13 cellular contexts compared by ENCODE assay signal in the genomic region with DNA sequence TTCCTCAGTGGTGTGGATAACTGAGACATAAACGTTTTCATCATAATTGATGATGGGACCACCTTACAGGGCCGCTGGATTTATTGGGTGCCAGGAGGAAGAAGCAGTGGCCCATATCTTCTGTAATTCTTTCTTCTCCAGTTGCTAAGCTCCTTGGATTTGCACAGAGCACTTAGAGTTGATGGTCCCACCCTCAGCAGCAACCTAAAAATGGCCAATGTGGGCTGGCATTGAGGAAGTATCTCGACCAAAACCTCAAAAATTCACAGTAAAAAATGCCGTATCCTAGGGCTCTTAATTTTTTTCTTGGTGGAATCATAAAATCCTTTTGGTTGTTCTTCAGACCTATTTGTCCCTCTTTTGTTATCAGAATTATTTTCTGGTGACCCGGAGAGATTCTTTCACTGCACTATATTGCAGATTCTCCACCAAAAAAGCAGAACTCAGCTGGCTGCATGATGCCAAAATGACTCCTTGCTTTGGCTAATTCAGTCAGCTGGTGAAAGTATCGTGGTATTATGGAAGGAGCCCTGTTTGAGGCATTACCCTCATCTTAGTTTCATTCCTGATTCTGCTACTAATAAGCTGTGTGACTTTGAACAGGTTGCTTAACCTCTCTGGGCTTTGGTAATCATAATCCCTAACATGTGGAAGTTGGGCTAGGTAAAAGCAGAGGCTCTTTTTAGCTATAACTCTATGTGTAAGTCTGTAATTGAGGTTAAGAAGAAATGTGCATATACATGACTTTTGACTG. TPM values are rescaled to one million over a fixed set of nuclear protein-coding genes. Genes with fewer than 3 reads are reported as not detected.
DNase-seq lines count a peak whose midpoint lies in the region; ATAC-seq and TF ChIP-seq lines count a peak whose summit lies in the region.
"Had no signal": no experiment of that assay in that cellular context is flagged by ENCODE, and none has a peak within 500 bp of the region (broad histone marks: within the 10 kb centered on the region; RNA-seq: fewer than 3 reads in every experiment).

No MANE protein-coding gene starts in this region.

- no peaks in the 10 kb centered on the region for H4K20me1 ChIP-seq in GM23338 (replicated peaks; ENCODE audit: insufficient read depth)

- DNase-seq in GM23338 (ENCODE audit: low spot score) (no peak), foreskin melanocyte (peak; percentile 49), islet precursor cell (no peak), amniotic stem cell (lab: John Stamatoyannopoulos, UW) (no peak), kidney tubule cell (ENCODE audit: low spot score) (no peak), SHP77 treated with DMSO at 0.1 percent for 48 hours (lab: John Stamatoyannopoulos, UW) (no peak)
- DNase-seq in stimulated activated naive B cell treated with anti-CD40 and anti-IgM and Interleukin-4, amounts not matched to agents 10 μg/mL and 1 μg/mL and 100 μg/mL, for 72 hours: no peak
- DNase-seq: activated B cell treated with CpG ODN at 0.5 μM for 24 hours, NCI-H1092 treated with DMSO at 0.1 percent for 48 hours, posterior cingulate gyrus had no signal

- no peak overlapping the region for H3K4me3 ChIP-seq in GM23338
- H3K4me3 ChIP-seq in WI38 (ENCODE audit: low read depth, low read length): 0 out of 2 replicates have a peak overlapping the region, but pooled peaks have one; percentile 0

- no peaks in the 10 kb centered on the region for H3K9me2 ChIP-seq in GM23338 (ENCODE audit: insufficient read depth)

- H3K27me3 ChIP-seq in GM23338 (ENCODE audit: insufficient read depth): no peaks in the 10 kb centered on the region

- H3K4me1 ChIP-seq in GM23338 (ENCODE audit: insufficient read depth): peaks cover 76% of the 10 kb centered on the region

- H3F3A ChIP-seq in GM23338 (replicated peaks; ENCODE audit: low read depth): no peaks in the 10 kb centered on the region

- H3K36me3 ChIP-seq in GM23338 (ENCODE audit: insufficient read depth): no peaks in the 10 kb centered on the region

- peak overlapping the region; percentile 71 for H3K4me2 ChIP-seq in GM23338

- peaks cover 3% of the 10 kb centered on the region; the same call in 1 of the 3 replicates for H3K36me3 Mint-ChIP-seq in GM23338 (ENCODE audit: low read depth)
- no peaks in the 10 kb centered on the region for H3K36me3 Mint-ChIP-seq in stimulated activated naive B cell treated with anti-CD40 and anti-IgM and Interleukin-4, amounts not matched to agents 10 μg/mL and 1 μg/mL and 100 μg/mL, for 72 hours

- H3K27ac ChIP-seq in GM23338 (ENCODE audit: low read depth): peak overlapping the region; percentile 99

- peaks cover 77% of the 10 kb centered on the region for H3K79me2 ChIP-seq in GM23338 (replicated peaks; ENCODE audit: insufficient read depth)

- peak overlapping the region; percentile 71; the same call in 1 of the 2 replicates for H3K27ac Mint-ChIP-seq in GM23338
- H3K27ac Mint-ChIP-seq in stimulated activated naive B cell treated with anti-CD40 and anti-IgM and Interleukin-4, amounts not matched to agents 10 μg/mL and 1 μg/mL and 100 μg/mL, for 72 hours: no peak overlapping the region
- H3K27ac Mint-ChIP-seq: activated B cell treated with CpG ODN at 0.5 μM for 24 hours; activated T-helper 17 cell treated with anti-CD3 and anti-CD28 coated beads, Interleukin-2, amount 50 U/mL, for 72 hours; dendritic cell treated with granulocyte-macrophage colony-stimulating factor and Interleukin-4, amounts not matched to agents 40 ng/mL and 50 ng/mL, for 4 days had no signal

- no peaks in the 10 kb centered on the region for H3K9me3 Mint-ChIP-seq in GM23338
- no peaks in the 10 kb centered on the region for H3K9me3 Mint-ChIP-seq in stimulated activated naive B cell treated with anti-CD40 and anti-IgM and Interleukin-4, amounts not matched to agents 10 μg/mL and 1 μg/mL and 100 μg/mL, for 72 hours
- H3K9me3 Mint-ChIP-seq: activated B cell treated with CpG ODN at 0.5 μM for 24 hours; activated T-helper 17 cell treated with anti-CD3 and anti-CD28 coated beads, Interleukin-2, amount 50 U/mL, for 72 hours; dendritic cell treated with granulocyte-macrophage colony-stimulating factor and Interleukin-4, amounts not matched to agents 40 ng/mL and 50 ng/mL, for 4 days had no signal

- no peak overlapping the region for H2AFZ ChIP-seq in GM23338

- no peak overlapping the region for H3K4me3 Mint-ChIP-seq in GM23338
- no peak overlapping the region for H3K4me3 Mint-ChIP-seq in stimulated activated naive B cell treated with anti-CD40 and anti-IgM and Interleukin-4, amounts not matched to agents 10 μg/mL and 1 μg/mL and 100 μg/mL, for 72 hours
- H3K4me3 Mint-ChIP-seq: activated B cell treated with CpG ODN at 0.5 μM for 24 hours; activated T-helper 17 cell treated with anti-CD3 and anti-CD28 coated beads, Interleukin-2, amount 50 U/mL, for 72 hours; dendritic cell treated with granulocyte-macrophage colony-stimulating factor and Interleukin-4, amounts not matched to agents 40 ng/mL and 50 ng/mL, for 4 days had no signal

- TF ChIP-seq CTCF in GM23338 (conservative IDR thresholded peaks at IDR 0.05; ENCODE audit: low read depth in 2 of 2) (no peak), WI38 (IDR thresholded peaks at IDR 0.05; ENCODE audit: low read depth, low read length) (no peak)

- peaks cover 89% of the 10 kb centered on the region for H3K4me1 Mint-ChIP-seq in GM23338
- no peaks in the 10 kb centered on the region for H3K4me1 Mint-ChIP-seq in stimulated activated naive B cell treated with anti-CD40 and anti-IgM and Interleukin-4, amounts not matched to agents 10 μg/mL and 1 μg/mL and 100 μg/mL, for 72 hours
- H3K4me1 Mint-ChIP-seq: activated B cell treated with CpG ODN at 0.5 μM for 24 hours; activated T-helper 17 cell treated with anti-CD3 and anti-CD28 coated beads, Interleukin-2, amount 50 U/mL, for 72 hours had no signal

- no peak for ATAC-seq in GM23338
- peak; percentile 31 to 39 for ATAC-seq in stimulated activated naive B cell treated with anti-CD40 and anti-IgM and Interleukin-4, amounts not matched to agents 10 μg/mL and 1 μg/mL and 100 μg/mL, for 72 hours (replicated peaks)
- ATAC-seq: activated T-helper 17 cell treated with anti-CD3 and anti-CD28 coated beads, Interleukin-2, amount 50 U/mL, for 72 hours had no signal

- peaks cover 15% of the 10 kb centered on the region for H3K27me3 Mint-ChIP-seq in GM23338 (ENCODE audit: insufficient read depth, low read depth, poor library complexity)
- H3K27me3 Mint-ChIP-seq in stimulated activated naive B cell treated with anti-CD40 and anti-IgM and Interleukin-4, amounts not matched to agents 10 μg/mL and 1 μg/mL and 100 μg/mL, for 72 hours: peaks cover 32 to 48% of the 10 kb centered on the region in 2 donors

TF ChIP-seq in GM23338, 12 proteins besides CTCF, POLR2A, EP300 and RAD21 (continues in another document):
- TF ChIP-seq JUNB (IDR thresholded peaks at IDR 0.05; ENCODE audit: unreplicated experiment): no peak
- TF ChIP-seq, protein P1, sequence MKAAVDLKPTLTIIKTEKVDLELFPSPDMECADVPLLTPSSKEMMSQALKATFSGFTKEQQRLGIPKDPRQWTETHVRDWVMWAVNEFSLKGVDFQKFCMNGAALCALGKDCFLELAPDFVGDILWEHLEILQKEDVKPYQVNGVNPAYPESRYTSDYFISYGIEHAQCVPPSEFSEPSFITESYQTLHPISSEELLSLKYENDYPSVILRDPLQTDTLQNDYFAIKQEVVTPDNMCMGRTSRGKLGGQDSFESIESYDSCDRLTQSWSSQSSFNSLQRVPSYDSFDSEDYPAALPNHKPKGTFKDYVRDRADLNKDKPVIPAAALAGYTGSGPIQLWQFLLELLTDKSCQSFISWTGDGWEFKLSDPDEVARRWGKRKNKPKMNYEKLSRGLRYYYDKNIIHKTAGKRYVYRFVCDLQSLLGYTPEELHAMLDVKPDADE (IDR thresholded peaks at IDR 0.05): no peak
- no peak for TF ChIP-seq STAT1 (IDR thresholded peaks at IDR 0.05; ENCODE audit: unreplicated experiment)
- TF ChIP-seq, protein P2, sequence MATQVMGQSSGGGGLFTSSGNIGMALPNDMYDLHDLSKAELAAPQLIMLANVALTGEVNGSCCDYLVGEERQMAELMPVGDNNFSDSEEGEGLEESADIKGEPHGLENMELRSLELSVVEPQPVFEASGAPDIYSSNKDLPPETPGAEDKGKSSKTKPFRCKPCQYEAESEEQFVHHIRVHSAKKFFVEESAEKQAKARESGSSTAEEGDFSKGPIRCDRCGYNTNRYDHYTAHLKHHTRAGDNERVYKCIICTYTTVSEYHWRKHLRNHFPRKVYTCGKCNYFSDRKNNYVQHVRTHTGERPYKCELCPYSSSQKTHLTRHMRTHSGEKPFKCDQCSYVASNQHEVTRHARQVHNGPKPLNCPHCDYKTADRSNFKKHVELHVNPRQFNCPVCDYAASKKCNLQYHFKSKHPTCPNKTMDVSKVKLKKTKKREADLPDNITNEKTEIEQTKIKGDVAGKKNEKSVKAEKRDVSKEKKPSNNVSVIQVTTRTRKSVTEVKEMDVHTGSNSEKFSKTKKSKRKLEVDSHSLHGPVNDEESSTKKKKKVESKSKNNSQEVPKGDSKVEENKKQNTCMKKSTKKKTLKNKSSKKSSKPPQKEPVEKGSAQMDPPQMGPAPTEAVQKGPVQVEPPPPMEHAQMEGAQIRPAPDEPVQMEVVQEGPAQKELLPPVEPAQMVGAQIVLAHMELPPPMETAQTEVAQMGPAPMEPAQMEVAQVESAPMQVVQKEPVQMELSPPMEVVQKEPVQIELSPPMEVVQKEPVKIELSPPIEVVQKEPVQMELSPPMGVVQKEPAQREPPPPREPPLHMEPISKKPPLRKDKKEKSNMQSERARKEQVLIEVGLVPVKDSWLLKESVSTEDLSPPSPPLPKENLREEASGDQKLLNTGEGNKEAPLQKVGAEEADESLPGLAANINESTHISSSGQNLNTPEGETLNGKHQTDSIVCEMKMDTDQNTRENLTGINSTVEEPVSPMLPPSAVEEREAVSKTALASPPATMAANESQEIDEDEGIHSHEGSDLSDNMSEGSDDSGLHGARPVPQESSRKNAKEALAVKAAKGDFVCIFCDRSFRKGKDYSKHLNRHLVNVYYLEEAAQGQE (IDR thresholded peaks at IDR 0.05; ENCODE audit: unreplicated experiment): no peak
- no peak for TF ChIP-seq POLR2AphosphoS5 (IDR thresholded peaks at IDR 0.05; ENCODE audit: low read depth)
- TF ChIP-seq NANOG (IDR thresholded peaks at IDR 0.05; ENCODE audit: borderline replicate concordance): no peak
- TF ChIP-seq ZNF114 (CRISPR knock-in tag; IDR thresholded peaks at IDR 0.05): no peak
- no peak for TF ChIP-seq ZNF331 (CRISPR knock-in tag; IDR thresholded peaks at IDR 0.05; ENCODE audit: low read depth)
- no peak for TF ChIP-seq CREB1 (CRISPR knock-in tag; IDR thresholded peaks at IDR 0.05; ENCODE audit: low read depth)

RNA-seq across cellular contexts. Expression of a gene that starts 27.6 kb away (rescaled TPM):
- 35.2 and 41.0 TPM in 2 replicates for total RNA-seq in GM23338 (2014; rRNA removed; shearing (Covaris generic))
- 5.1 and 5.6 TPM in 2 replicates for polyA plus RNA-seq in GM23338 (2016; fragmentation: Nextera tagmentation; extraction: Ambion mirVana)
- total RNA-seq: activated B cell treated with CpG ODN at 0.5 μM for 24 hours had no signal
